In genomic region chr2:221817878-221818277, GRCh38 we compare ENCODE assay signal across 26 cellular contexts.
"Had no signal": no experiment of that assay in that cellular context is flagged by ENCODE, and none has a peak within 500 bp of the region (broad histone marks: within the 10 kb centered on the region; RNA-seq: fewer than 3 reads in every experiment).

No MANE protein-coding gene starts in this region.

- H3K4me3 Mint-ChIP-seq: immature natural killer cell; naive thymus-derived CD8-positive, alpha-beta T cell; nephron; neural crest cell; stimulated activated naive B cell treated with anti-CD40 and anti-IgM and Interleukin-4, amounts not matched to agents 10 μg/mL and 1 μg/mL and 100 μg/mL, for 72 hours had no signal

- H3K4me1 ChIP-seq: left lung, lower lobe of right lung, parathyroid adenoma, psoas muscle, stomach, testis, thyroid gland, uterus had no signal

- H3K9ac ChIP-seq: parathyroid adenoma had no signal

- H3K27me3 ChIP-seq: left lung, neutrophil, stomach, testis, thyroid gland, uterus had no signal

- H3K36me3 ChIP-seq: left lung, lower lobe of right lung, neutrophil, stomach, thyroid gland, uterus had no signal

- FAIRE-seq: islet of Langerhans, kidney had no signal

- H3K4me1 Mint-ChIP-seq: immature natural killer cell; naive thymus-derived CD8-positive, alpha-beta T cell; neural crest cell; stimulated activated naive B cell treated with anti-CD40 and anti-IgM and Interleukin-4, amounts not matched to agents 10 μg/mL and 1 μg/mL and 100 μg/mL, for 72 hours had no signal

- H2AFZ ChIP-seq: parathyroid adenoma had no signal

- H3K27ac ChIP-seq: left lung, lower lobe of right lung, neutrophil, parathyroid adenoma, psoas muscle, stomach, testis, thyroid gland, uterus had no signal

- ATAC-seq: left colon; lower lobe of right lung; naive thymus-derived CD8-positive, alpha-beta T cell; psoas muscle; stimulated activated naive B cell treated with anti-CD40 and anti-IgM and Interleukin-4, amounts not matched to agents 10 μg/mL and 1 μg/mL and 100 μg/mL, for 72 hours; stimulated activated naive CD8-positive, alpha-beta T cell treated with anti-CD3 and anti-CD28 coated beads, Interleukin-15, Interleukin-2, amounts not matched to agents 100 U/mL and 50 U/mL, for 24 hours had no signal

- H3K4me3 ChIP-seq: left lung, lower lobe of right lung, psoas muscle, smooth muscle cell, stomach, testis, thyroid gland, uterus had no signal

- H3K79me2 ChIP-seq: parathyroid adenoma had no signal

- H3K9me3 Mint-ChIP-seq: neural crest cell had no signal

- H3K4me2 ChIP-seq: smooth muscle cell had no signal

- H3K27me3 Mint-ChIP-seq: stimulated activated naive B cell treated with anti-CD40 and anti-IgM and Interleukin-4, amounts not matched to agents 10 μg/mL and 1 μg/mL and 100 μg/mL, for 72 hours had no signal

- H3K27ac Mint-ChIP-seq: immature natural killer cell; naive thymus-derived CD8-positive, alpha-beta T cell; nephron; stimulated activated naive B cell treated with anti-CD40 and anti-IgM and Interleukin-4, amounts not matched to agents 10 μg/mL and 1 μg/mL and 100 μg/mL, for 72 hours had no signal

- H3K36me3 Mint-ChIP-seq: immature natural killer cell; naive thymus-derived CD8-positive, alpha-beta T cell; stimulated activated naive B cell treated with anti-CD40 and anti-IgM and Interleukin-4, amounts not matched to agents 10 μg/mL and 1 μg/mL and 100 μg/mL, for 72 hours had no signal

- DNase-seq: hypothalamus; immature natural killer cell; kidney; left colon; left lung; lower lobe of right lung; mesenchymal stem cell; naive thymus-derived CD8-positive, alpha-beta T cell; occipital lobe; psoas muscle; stimulated activated CD4-positive, alpha-beta T cell treated with anti-CD3 and anti-CD28 coated beads, Interleukin-1b, Interleukin-23, amount 100 ng/mL, for 48 hours; stimulated activated CD4-positive, alpha-beta T cell treated with anti-CD3 and anti-CD28 coated beads, Interleukin-2, amount 100 ng/mL, for 48 hours; stimulated activated CD4-positive, alpha-beta T cell treated with anti-CD3 and anti-CD28 coated beads, Interleukin-4, amount 100 ng/mL, for 4 hours; stimulated activated CD8-positive, alpha-beta memory T cell treated with anti-CD3 and anti-CD28 coated beads, Interleukin-4, amount 100 ng/mL, for 48 hours; stimulated activated naive B cell treated with anti-CD40 and anti-IgM and Interleukin-4, amounts not matched to agents 10 μg/mL and 1 μg/mL and 100 μg/mL, for 72 hours; stimulated activated naive CD8-positive, alpha-beta T cell treated with anti-CD3 and anti-CD28 coated beads, Interleukin-15, Interleukin-2, amounts not matched to agents 100 U/mL and 50 U/mL, for 24 hours; stomach; testis; thyroid gland; uterus had no signal

- H3K9me3 ChIP-seq: lower lobe of right lung, neutrophil, psoas muscle, stomach, testis, thyroid gland, uterus had no signal
